2 cellular contexts compared by ENCODE assay signal in the genomic region with DNA sequence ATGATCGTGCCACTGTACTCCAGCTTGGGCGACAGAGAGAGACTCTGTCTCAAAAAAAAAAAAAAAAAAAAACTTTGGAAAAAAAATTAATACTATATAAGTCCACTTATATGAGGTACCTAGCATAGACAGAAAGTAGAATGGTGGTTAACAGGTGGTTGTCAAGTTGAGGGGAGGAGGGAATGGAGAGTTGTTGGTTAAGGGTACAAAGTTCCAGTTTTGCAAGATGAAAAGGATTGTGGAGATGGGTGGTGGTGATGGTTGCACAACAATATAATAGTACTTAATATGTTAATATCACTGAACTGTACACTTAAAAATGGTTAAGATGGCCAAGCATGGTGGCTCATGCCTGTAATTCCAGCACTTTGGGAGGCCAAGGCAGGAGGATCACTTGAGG.
TF ChIP-seq lines count a peak whose summit lies in the region.

No MANE protein-coding gene starts in this region.

TF ChIP-seq in HEK293, 187 proteins besides CTCF, POLR2A, EP300 and RAD21:
- TF ChIP-seq ZNF473 (tag by site-specific recombination; IDR thresholded peaks at IDR 0.05) (no peak), ZNF10 (tag by site-specific recombination; IDR thresholded peaks at IDR 0.05) (no peak), SCRT1 (tag by site-specific recombination; IDR thresholded peaks at IDR 0.05; ENCODE audit: borderline replicate concordance) (peak; percentile 54; the same call in 1 of the 2 replicates), SCRT2 (tag by site-specific recombination; IDR thresholded peaks at IDR 0.05) (0 out of 2 replicates have a peak, but pooled peaks have one; percentile 31)

TF ChIP-seq in HepG2, 621 proteins besides CTCF, POLR2A, EP300 and RAD21:
- peak; percentile 32; the same call in 1 of the 2 replicates for TF ChIP-seq ZNF121 (CRISPR knock-in tag; IDR thresholded peaks at IDR 0.05)
- TF ChIP-seq ZNF7 (CRISPR knock-in tag; IDR thresholded peaks at IDR 0.05), result no peak
- peak; percentile 43; the same call in 1 of the 2 replicates for TF ChIP-seq CEBPG (CRISPR knock-in tag; IDR thresholded peaks at IDR 0.05)
- no peak for TF ChIP-seq ZNF589 (CRISPR knock-in tag; conservative IDR thresholded peaks at IDR 0.05)
- TF ChIP-seq CEBPB (IDR thresholded peaks at IDR 0.05; ENCODE audit: borderline replicate concordance, low read depth, low read length), result peak; percentile 74
- TF ChIP-seq ZNF335 (CRISPR knock-in tag; IDR thresholded peaks at IDR 0.05), result no peak
- TF ChIP-seq HNF4A (CRISPR knock-in tag; IDR thresholded peaks at IDR 0.05), result peak; percentile 66
- no peak for TF ChIP-seq U2AF1 (optimal IDR thresholded peaks at IDR 0.05; ENCODE audit: low read depth, low read length)
